27 cellular contexts compared by ENCODE assay signal in the genomic region with DNA sequence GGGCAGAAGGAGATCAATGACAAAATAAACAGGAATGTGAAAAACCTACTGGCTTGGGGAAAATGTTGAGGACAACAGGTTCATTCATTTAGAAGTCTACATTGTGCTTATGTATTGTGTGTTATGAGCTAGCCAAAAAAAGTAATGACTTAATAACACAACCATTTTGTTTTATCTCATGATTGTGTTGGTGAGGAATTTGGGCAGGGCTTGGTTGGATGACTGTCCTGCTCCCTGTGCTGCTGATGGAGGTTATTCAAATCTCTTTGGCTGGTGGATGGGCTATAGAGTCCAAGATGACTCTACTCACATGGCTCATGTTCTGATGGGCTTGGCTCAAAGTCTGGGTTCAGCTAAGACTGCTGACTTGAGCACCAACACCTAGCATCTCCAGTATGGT.
A peak's percentile ranks its signal among the peaks of the same experiment; 100 is the strongest.
DNase-seq lines count a peak whose midpoint lies in the region; ATAC-seq and TF ChIP-seq lines count a peak whose summit lies in the region.
"Had no signal": no experiment of that assay in that cellular context is flagged by ENCODE, and none has a peak within 500 bp of the region (broad histone marks: within the 10 kb centered on the region; RNA-seq: fewer than 3 reads in every experiment).

No MANE protein-coding gene starts in this region.

- DNase-seq in MG63 (peak; percentile 80), brain microvascular endothelial cell (peak; percentile 29), retinal pigment epithelial cell (ENCODE audit: low read depth) (peak; percentile 23), AML-193 (lab: John Stamatoyannopoulos, UW) (no peak), AG08396 (ENCODE audit: low spot score) (no peak)
- DNase-seq in activated CD4-positive, alpha-beta T cell treated with anti-CD3 and anti-CD28 coated beads for 48 hours: no peak
- DNase-seq: activated CD8-positive, alpha-beta memory T cell treated with anti-CD3 and anti-CD28 coated beads for 24 hours; activated naive CD4-positive, alpha-beta T cell treated with anti-CD3 and anti-CD28 coated beads, Interleukin-2, amount 10 ng/mL, durations not matched to agents 7 days and 5 days; activated T-cell treated with anti-CD3 and anti-CD28 coated beads, Interleukin-2, amount 50 U/mL, for 4 hours; amygdala; CD4-positive, alpha-beta memory T cell; DMS53; effector CD4-positive, alpha-beta T cell; GF-D8; lower lobe of right lung; NCI-H1436; NCI-H2107; NCI-H510A treated with DMSO at 0.1 percent for 48 hours; stimulated activated CD4-positive, alpha-beta T cell treated with anti-CD3 and anti-CD28 coated beads, Interleukin-4, amount 100 ng/mL, for 24 hours; stimulated activated naive CD8-positive, alpha-beta T cell treated with anti-CD3 and anti-CD28 coated beads, Interleukin-15, Interleukin-2, amounts not matched to agents 100 U/mL and 50 U/mL, for 24 hours; thyroid gland had no signal

- no peak overlapping the region for H3K27ac ChIP-seq in brain microvascular endothelial cell
- H3K27ac ChIP-seq in gastroesophageal sphincter: no peak overlapping the region
- H3K27ac ChIP-seq: esophagus muscularis mucosa, lower lobe of right lung, psoas muscle, thyroid gland had no signal

- TF ChIP-seq CTCF in brain microvascular endothelial cell (IDR thresholded peaks at IDR 0.05; ENCODE audit: low read depth, low read length, missing control alignments) (no peak), gastroesophageal sphincter (IDR thresholded peaks at IDR 0.05) (no peak), retinal pigment epithelial cell (conservative IDR thresholded peaks at IDR 0.05; ENCODE audit: low read depth, low read length) (no peak)

- H3K9me3 ChIP-seq in MG63 (no peaks in the 10 kb centered on the region; the same call in 1 of the 2 replicates), gastroesophageal sphincter (no peaks in the 10 kb centered on the region)
- H3K9me3 ChIP-seq: esophagus muscularis mucosa, HAP-1, lower lobe of right lung, psoas muscle, thyroid gland had no signal

- no peak for TF ChIP-seq EP300 in gastroesophageal sphincter (IDR thresholded peaks at IDR 0.05)

- no peak for TF ChIP-seq POLR2A in gastroesophageal sphincter (IDR thresholded peaks at IDR 0.05)

- H3K4me3 ChIP-seq in MG63: no peak overlapping the region
- H3K4me3 ChIP-seq in brain microvascular endothelial cell (ENCODE audit: low read depth, low read length): no peak overlapping the region
- H3K4me3 ChIP-seq in gastroesophageal sphincter: no peak overlapping the region
- no peak overlapping the region for H3K4me3 ChIP-seq in retinal pigment epithelial cell (ENCODE audit: low read length)
- H3K4me3 ChIP-seq: esophagus muscularis mucosa, HAP-1, lower lobe of right lung, psoas muscle, thyroid gland had no signal

- H3K27me3 ChIP-seq in MG63 (no peaks in the 10 kb centered on the region), brain microvascular endothelial cell (replicated peaks) (no peaks in the 10 kb centered on the region), gastroesophageal sphincter (no peaks in the 10 kb centered on the region)
- H3K27me3 ChIP-seq: esophagus muscularis mucosa, thyroid gland had no signal

- H3K36me3 ChIP-seq in MG63 (no peaks in the 10 kb centered on the region), brain microvascular endothelial cell (replicated peaks) (no peaks in the 10 kb centered on the region), gastroesophageal sphincter (no peaks in the 10 kb centered on the region)
- H3K36me3 ChIP-seq: esophagus muscularis mucosa, HAP-1, lower lobe of right lung, thyroid gland had no signal

- in situ Hi-C loops in brain microvascular endothelial cell (cut with HindIII; ENCODE audit: low pct_ligation_motif_present, low sequenced_read_pairs): no loop called here

- no peaks in the 10 kb centered on the region for H3K4me1 ChIP-seq in gastroesophageal sphincter
- H3K4me1 ChIP-seq: esophagus muscularis mucosa, HAP-1, lower lobe of right lung, psoas muscle, thyroid gland had no signal

- ATAC-seq in gastroesophageal sphincter: peak; percentile 80
- no peak for ATAC-seq in HG03196 (IDR thresholded peaks at IDR 0.05; ENCODE audit: unreplicated experiment)
- ATAC-seq: activated CD4-positive, CD25-positive, alpha-beta regulatory T cell treated with anti-CD3 and anti-CD28 coated beads, Interleukin-2, amount 50 U/mL, for 24 hours; activated T-cell treated with anti-CD3 and anti-CD28 coated beads, Interleukin-2, amount 50 U/mL, for 4 hours; lower lobe of right lung; stimulated activated naive CD8-positive, alpha-beta T cell treated with anti-CD3 and anti-CD28 coated beads, Interleukin-15, Interleukin-2, amounts not matched to agents 100 U/mL and 50 U/mL, for 24 hours had no signal

Comparison
In these comparisons a context has a peak if more than half of its experiments do, and no peak if none do; other contexts are left out.
1. DNase-seq: peak in MG63 (single experiment), brain microvascular endothelial cell (single experiment) and retinal pigment epithelial cell (single experiment); none in activated CD4-positive, alpha-beta T cell treated with anti-CD3 and anti-CD28 coated beads for 48 hours (single experiment), AML-193 (0 of 2) and AG08396 (single experiment).